In genomic region chr17:72239548-72239947, GRCh38 we compare ENCODE assay signal across 26 cellular contexts.
"Had no signal": no experiment of that assay in that cellular context is flagged by ENCODE, and none has a peak within 500 bp of the region (broad histone marks: within the 10 kb centered on the region; RNA-seq: fewer than 3 reads in every experiment).

No MANE protein-coding gene starts in this region.

- FAIRE-seq: pancreas, small intestine had no signal

- H3K27me3 ChIP-seq: neutrophil, pancreas, right lobe of liver, sigmoid colon, thyroid gland, tibial nerve, upper lobe of left lung had no signal

- H3K4me1 ChIP-seq: pancreas, psoas muscle, right lobe of liver, thyroid gland, tibial nerve, upper lobe of left lung, uterus had no signal

- H3K9me3 ChIP-seq: neutrophil, pancreas, thyroid gland, uterus had no signal

- H3K4me3 ChIP-seq: pancreas, psoas muscle, right lobe of liver, sigmoid colon, stomach, thoracic aorta, thyroid gland, tibial nerve, upper lobe of left lung, uterus had no signal

- H3K27ac ChIP-seq: neutrophil, pancreas, psoas muscle, right lobe of liver, sigmoid colon, stomach, thoracic aorta, thyroid gland, tibial nerve, upper lobe of left lung, uterus had no signal

- ATAC-seq: naive thymus-derived CD8-positive, alpha-beta T cell; natural killer cell treated with Interleukin-12 subunit alpha and Interleukin-12 subunit beta and Interleukin-15 and Interleukin-18, amount 100 ng/mL, for 72 hours; pancreas; psoas muscle; right cardiac atrium; right lobe of liver; stimulated activated effector memory CD8-positive, alpha-beta T cell treated with anti-CD3 and anti-CD28 coated beads, Interleukin-12 subunit alpha, Interleukin-12 subunit beta, amount 100 ng/mL, for 72 hours; stimulated activated naive B cell treated with anti-CD40 and anti-IgM and Interleukin-4, amounts not matched to agents 10 μg/mL and 1 μg/mL and 100 μg/mL, for 72 hours had no signal

- H3K36me3 ChIP-seq: neutrophil, pancreas, right lobe of liver, sigmoid colon, stomach, thoracic aorta, thyroid gland, tibial nerve, upper lobe of left lung, uterus had no signal

- DNase-seq: naive thymus-derived CD8-positive, alpha-beta T cell; nephron progenitor cell; nucleus accumbens; pancreas; posterior cingulate gyrus; psoas muscle; right cardiac atrium; right lobe of liver; sigmoid colon; small intestine; stimulated activated CD4-positive, alpha-beta T cell treated with anti-CD3 and anti-CD28 coated beads, Interleukin-15, amount 100 ng/mL, for 24 hours; stimulated activated CD4-positive, alpha-beta T cell treated with anti-CD3 and anti-CD28 coated beads, Interleukin-2, amount 100 ng/mL, for 24 hours; stimulated activated CD4-positive, alpha-beta T cell treated with anti-CD3 and anti-CD28 coated beads, Interleukin-2, amount 100 ng/mL, for 48 hours; stimulated activated CD4-positive, alpha-beta T cell treated with anti-CD3 and anti-CD28 coated beads, Interleukin-4, amount 100 ng/mL, for 24 hours; stimulated activated naive B cell treated with anti-CD40 and anti-IgM and Interleukin-4, amounts not matched to agents 10 μg/mL and 1 μg/mL and 100 μg/mL, for 72 hours; stimulated activated naive CD4-positive, alpha-beta T cell treated with Interleukin-2 at 50 U/mL for 16 hours; stomach; thyroid gland; trophoblast cell; upper lobe of left lung; uterus had no signal
